In genomic region chr17:82414548-82415281, GRCh38 we compare ENCODE assay signal across 1 cellular context.
TF ChIP-seq lines count a peak whose summit lies in the region.

No MANE protein-coding gene starts in this region.

TF ChIP-seq in HCT116, 20 proteins besides CTCF, POLR2A, EP300 and RAD21 (continued from another document):
- TF ChIP-seq, protein P1, sequence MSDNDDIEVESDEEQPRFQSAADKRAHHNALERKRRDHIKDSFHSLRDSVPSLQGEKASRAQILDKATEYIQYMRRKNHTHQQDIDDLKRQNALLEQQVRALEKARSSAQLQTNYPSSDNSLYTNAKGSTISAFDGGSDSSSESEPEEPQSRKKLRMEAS (IDR thresholded peaks at IDR 0.05): peak; percentile 40; the same call in 1 of the 2 replicates
- TF ChIP-seq ZBTB33 (IDR thresholded peaks at IDR 0.05; ENCODE audit: extremely low read depth, insufficient replicate concordance, low read length): no peak
TF ChIP-seq in HCT116: peak in this region for 2.
